21 cellular contexts compared by ENCODE assay signal in genomic region chr14:86237733-86238132, GRCh38.
"Had no signal": no experiment of that assay in that cellular context is flagged by ENCODE, and none has a peak within 500 bp of the region (broad histone marks: within the 10 kb centered on the region; RNA-seq: fewer than 3 reads in every experiment).

No MANE protein-coding gene starts in this region.

- H3K36me3 ChIP-seq: brain microvascular endothelial cell, sigmoid colon, thoracic aorta, upper lobe of left lung had no signal

- DNase-seq: activated CD8-positive, alpha-beta memory T cell treated with anti-CD3 and anti-CD28 coated beads for 24 hours; activated CD8-positive, alpha-beta memory T cell treated with anti-CD3 and anti-CD28 coated beads, Interleukin-2, amount 50 U/mL, for 48 hours; activated effector memory CD4-positive, alpha-beta T cell treated with Interleukin-2 at 50 U/mL for 16 hours; activated naive CD4-positive, alpha-beta T cell treated with anti-CD3 and anti-CD28 coated beads, Interleukin-2, amount 50 U/mL, for 16 hours; activated T-cell treated with anti-CD3 and anti-CD28 coated beads, Interleukin-2, amount 50 U/mL, for 48 hours; aorta; brain microvascular endothelial cell; central memory CD4-positive, alpha-beta T cell; foreskin keratinocyte; hypothalamus; natural killer cell; occipital lobe; posterior cingulate gyrus; sigmoid colon; stimulated activated CD4-positive, alpha-beta T cell treated with anti-CD3 and anti-CD28 coated beads, Interleukin-4, amount 100 ng/mL, for 4 hours; upper lobe of left lung had no signal

- H3K4me1 Mint-ChIP-seq: memory B cell, natural killer cell had no signal

- H3K27ac ChIP-seq: brain microvascular endothelial cell, foreskin keratinocyte, sigmoid colon, thoracic aorta, upper lobe of left lung had no signal

- H3K9me3 ChIP-seq: thoracic aorta had no signal

- H3K27ac Mint-ChIP-seq: memory B cell; natural killer cell; stimulated activated memory B cell treated with anti-CD40 and anti-IgM and Interleukin-4, amounts not matched to agents 10 μg/mL and 1 μg/mL and 100 μg/mL, for 72 hours; T-helper 1 cell treated with Interleukin-12 subunit alpha and Interleukin-12 subunit beta and Interleukin-4 antibody, amounts not matched to agents 30 μg/mL and 1 μg/mL, for 36 hours had no signal

- H3K27me3 ChIP-seq: brain microvascular endothelial cell, foreskin keratinocyte, sigmoid colon, upper lobe of left lung had no signal

- H3K4me1 ChIP-seq: foreskin keratinocyte, sigmoid colon, upper lobe of left lung had no signal

- ATAC-seq: activated CD4-positive, CD25-positive, alpha-beta regulatory T cell treated with anti-CD3 and anti-CD28 coated beads, Interleukin-2, amount 50 U/mL, for 24 hours; foreskin keratinocyte; natural killer cell; stimulated activated memory B cell treated with anti-CD40 and anti-IgM and Interleukin-4, amounts not matched to agents 10 μg/mL and 1 μg/mL and 100 μg/mL, for 72 hours had no signal

- H3K4me3 Mint-ChIP-seq: memory B cell; natural killer cell; stimulated activated memory B cell treated with anti-CD40 and anti-IgM and Interleukin-4, amounts not matched to agents 10 μg/mL and 1 μg/mL and 100 μg/mL, for 72 hours; T-helper 1 cell treated with Interleukin-12 subunit alpha and Interleukin-12 subunit beta and Interleukin-4 antibody, amounts not matched to agents 30 μg/mL and 1 μg/mL, for 36 hours had no signal

- H3K4me3 ChIP-seq: sigmoid colon, thoracic aorta, upper lobe of left lung had no signal

- H3K36me3 Mint-ChIP-seq: memory B cell; stimulated activated memory B cell treated with anti-CD40 and anti-IgM and Interleukin-4, amounts not matched to agents 10 μg/mL and 1 μg/mL and 100 μg/mL, for 72 hours had no signal

- H3K27me3 Mint-ChIP-seq: memory B cell; stimulated activated memory B cell treated with anti-CD40 and anti-IgM and Interleukin-4, amounts not matched to agents 10 μg/mL and 1 μg/mL and 100 μg/mL, for 72 hours had no signal
